Comparison of ENCODE assay signal across 11 cellular contexts in the genomic region with DNA sequence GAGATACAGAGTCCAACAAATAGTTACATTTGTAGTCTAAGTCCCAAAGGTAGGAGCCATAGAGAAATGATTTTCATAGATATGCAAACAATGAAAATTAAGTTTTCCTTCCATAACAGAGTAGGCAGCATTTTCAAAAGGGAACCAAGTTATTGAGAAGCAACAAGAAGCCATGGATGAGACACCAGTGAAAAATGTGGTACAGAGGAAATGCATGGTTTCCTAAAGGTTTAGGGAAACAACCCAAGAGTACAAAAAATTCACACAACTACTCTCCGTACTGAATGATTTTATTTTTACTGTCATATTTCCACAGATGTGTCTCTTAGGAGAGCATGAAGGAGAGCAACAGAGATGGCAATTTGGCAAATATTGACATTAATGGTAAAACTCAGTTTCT.
"Had no signal": no experiment of that assay in that cellular context is flagged by ENCODE, and none has a peak within 500 bp of the region (broad histone marks: within the 10 kb centered on the region; RNA-seq: fewer than 3 reads in every experiment).

No MANE protein-coding gene starts in this region.

- H3K36me3 Mint-ChIP-seq: activated naive CD4-positive, alpha-beta T cell treated with anti-CD3 and anti-CD28 coated beads, Interleukin-2, amount 10 ng/mL, durations not matched to agents 7 days and 5 days; mesothelial cell of epicardium; stimulated activated memory B cell treated with anti-CD40 and anti-IgM and Interleukin-4, amounts not matched to agents 10 μg/mL and 1 μg/mL and 100 μg/mL, for 72 hours; type B pancreatic cell had no signal

- H3K27me3 ChIP-seq: esophagus squamous epithelium had no signal

- H3K4me1 Mint-ChIP-seq: activated naive CD4-positive, alpha-beta T cell treated with anti-CD3 and anti-CD28 coated beads, Interleukin-2, amount 10 ng/mL, durations not matched to agents 7 days and 5 days; mesothelial cell of epicardium; stimulated activated memory B cell treated with anti-CD40 and anti-IgM and Interleukin-4, amounts not matched to agents 10 μg/mL and 1 μg/mL and 100 μg/mL, for 72 hours had no signal

- H3K4me3 Mint-ChIP-seq: activated naive CD4-positive, alpha-beta T cell treated with anti-CD3 and anti-CD28 coated beads, Interleukin-2, amount 10 ng/mL, durations not matched to agents 7 days and 5 days; mesothelial cell of epicardium; stimulated activated memory B cell treated with anti-CD40 and anti-IgM and Interleukin-4, amounts not matched to agents 10 μg/mL and 1 μg/mL and 100 μg/mL, for 72 hours; type B pancreatic cell had no signal

- DNase-seq: activated CD4-positive, alpha-beta T cell treated with anti-CD3 and anti-CD28 coated beads, Interleukin-2, amount 50 U/mL, for 1 hour; activated naive CD4-positive, alpha-beta T cell treated with anti-CD3 and anti-CD28 coated beads, Interleukin-2, amount 10 ng/mL, durations not matched to agents 7 days and 5 days; activated T-cell treated with anti-CD3 and anti-CD28 coated beads for 4 hours; esophagus squamous epithelium; hippocampal formation; left cardiac atrium; lower lobe of right lung had no signal

- H3K27ac Mint-ChIP-seq: activated naive CD4-positive, alpha-beta T cell treated with anti-CD3 and anti-CD28 coated beads, Interleukin-2, amount 10 ng/mL, durations not matched to agents 7 days and 5 days; activated T-helper 2 cell treated with anti-CD3 and anti-CD28 coated beads, Interferon-gamma antibody, Interleukin-2, Interleukin-4, amounts not matched to agents 10 μg/mL and 5 μg/mL and 100 μg/mL, durations not matched to agents 14 hours and 24 hours and 36 hours; mesothelial cell of epicardium; stimulated activated memory B cell treated with anti-CD40 and anti-IgM and Interleukin-4, amounts not matched to agents 10 μg/mL and 1 μg/mL and 100 μg/mL, for 72 hours; type B pancreatic cell had no signal

- H3K36me3 ChIP-seq: esophagus squamous epithelium, lower lobe of right lung had no signal

- H3K9me3 ChIP-seq: lower lobe of right lung had no signal

- H3K27me3 Mint-ChIP-seq: activated naive CD4-positive, alpha-beta T cell treated with anti-CD3 and anti-CD28 coated beads, Interleukin-2, amount 10 ng/mL, durations not matched to agents 7 days and 5 days; stimulated activated memory B cell treated with anti-CD40 and anti-IgM and Interleukin-4, amounts not matched to agents 10 μg/mL and 1 μg/mL and 100 μg/mL, for 72 hours; type B pancreatic cell had no signal

- ATAC-seq: left cardiac atrium; lower lobe of right lung; stimulated activated memory B cell treated with anti-CD40 and anti-IgM and Interleukin-4, amounts not matched to agents 10 μg/mL and 1 μg/mL and 100 μg/mL, for 72 hours had no signal

- H3K4me3 ChIP-seq: esophagus squamous epithelium, lower lobe of right lung had no signal

- H3K4me1 ChIP-seq: esophagus squamous epithelium, lower lobe of right lung had no signal

- H3K9me3 Mint-ChIP-seq: mesothelial cell of epicardium; stimulated activated memory B cell treated with anti-CD40 and anti-IgM and Interleukin-4, amounts not matched to agents 10 μg/mL and 1 μg/mL and 100 μg/mL, for 72 hours; type B pancreatic cell had no signal

- H3K27ac ChIP-seq: esophagus squamous epithelium, lower lobe of right lung had no signal
